In the genomic region with DNA sequence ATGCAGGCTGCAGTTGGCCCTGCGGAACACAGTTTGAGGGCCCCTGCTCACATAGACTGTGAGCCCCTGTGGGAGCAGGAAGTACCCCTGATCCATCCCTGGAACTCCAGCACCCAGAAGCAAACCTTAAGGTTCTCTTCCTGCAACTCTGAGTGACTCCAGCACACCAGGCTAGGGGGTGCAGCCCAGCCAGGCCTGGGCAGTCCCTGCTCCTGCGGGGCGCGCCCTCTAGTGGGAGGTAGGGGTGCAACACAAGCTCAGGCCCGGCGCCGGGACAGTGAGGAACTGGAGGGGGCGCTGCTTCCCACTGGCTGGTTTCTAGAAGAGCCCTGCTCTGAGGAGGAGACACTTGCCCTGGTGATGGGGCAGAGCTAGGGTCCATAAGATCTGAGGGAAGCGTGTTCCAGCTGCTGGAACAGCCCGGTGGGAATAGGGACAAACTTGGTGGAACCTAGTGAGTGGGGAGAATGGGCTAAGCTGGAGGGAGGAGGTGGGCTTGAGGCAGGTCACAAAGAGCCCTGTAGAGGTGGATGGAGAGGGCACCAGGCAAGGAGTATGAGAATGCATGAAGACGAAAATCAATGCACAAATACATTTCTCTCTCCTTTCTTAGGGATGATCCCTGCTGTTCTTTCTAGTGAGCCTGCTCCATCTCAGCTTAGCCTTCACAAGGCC, we compare ENCODE assay signal across 8 cellular contexts. TPM values are rescaled to one million over a fixed set of nuclear protein-coding genes. Genes with fewer than 3 reads are reported as not detected.
A peak's percentile ranks its signal among the peaks of the same experiment; 100 is the strongest.
DNase-seq lines count a peak whose midpoint lies in the region; ATAC-seq and FAIRE-seq lines count a peak whose summit lies in the region.

No MANE protein-coding gene starts in this region.

- peak in 1 of 2 donors; percentile 45 for ATAC-seq in naive thymus-derived CD8-positive, alpha-beta T cell
- ATAC-seq in GM19395 (IDR thresholded peaks at IDR 0.05; ENCODE audit: unreplicated experiment), result no peak

- peaks cover 8 to 30% (median 24%) of the 10 kb centered on the region in 3 donors for H3K36me3 Mint-ChIP-seq in naive thymus-derived CD8-positive, alpha-beta T cell

- H3K27me3 ChIP-seq in effector memory CD4-positive, alpha-beta T cell (replicated peaks; ENCODE audit: control insufficient read depth, insufficient read depth, low read length, poor library complexity, severe bottlenecking), result no peaks in the 10 kb centered on the region

- no peaks in the 10 kb centered on the region for H3K4me1 ChIP-seq in effector memory CD4-positive, alpha-beta T cell (ENCODE audit: control insufficient read depth, insufficient read depth, low read length, poor library complexity, severe bottlenecking)

- H3K4me3 Mint-ChIP-seq in naive thymus-derived CD8-positive, alpha-beta T cell, result no peak overlapping the region

- H3K27me3 Mint-ChIP-seq in naive thymus-derived CD8-positive, alpha-beta T cell, result no peaks in the 10 kb centered on the region

- no peak overlapping the region for H3K4me3 ChIP-seq in effector memory CD4-positive, alpha-beta T cell (ENCODE audit: insufficient read depth, low read depth, low read length, poor library complexity, severe bottlenecking)

- no peaks in the 10 kb centered on the region for H3K9me3 ChIP-seq in effector memory CD4-positive, alpha-beta T cell (ENCODE audit: control insufficient read depth, low read length)

- DNase-seq in 8988T, result peak; percentile 55
- peak; percentile 22 for DNase-seq in GM18507 (ENCODE audit: extremely low spot score, insufficient read length, low read depth)
- DNase-seq in NCI-H345 (lab: John Stamatoyannopoulos, UW), result peak; percentile 3
- DNase-seq in activated CD4-positive, alpha-beta T cell treated with anti-CD3 and anti-CD28 coated beads, Interleukin-2, amount 50 U/mL, for 1 hour, result peak; percentile 52
- DNase-seq in effector memory CD4-positive, alpha-beta T cell, result peak; percentile 18 to 27 (median 26)
- DNase-seq in naive thymus-derived CD8-positive, alpha-beta T cell, result peak; percentile 17 to 62 (median 34)
- DNase-seq in urothelium cell line (ENCODE audit: low spot score), result peak; percentile 66

- POLR2A ChIA-PET in naive thymus-derived CD8-positive, alpha-beta T cell (lab: Charles Lee), result no interaction called here

- no peak overlapping the region for H3K27ac ChIP-seq in effector memory CD4-positive, alpha-beta T cell (ENCODE audit: insufficient read depth, low read length, poor library complexity, severe bottlenecking)

- H3K4me1 Mint-ChIP-seq in naive thymus-derived CD8-positive, alpha-beta T cell, result peaks cover 13 to 30% (median 25%) of the 10 kb centered on the region in 4 donors

- FAIRE-seq in GM18507 (lab: Jason Lieb, UNC), result no peak
- no peak for FAIRE-seq in urothelium cell line (lab: Jason Lieb, UNC)

- no peaks in the 10 kb centered on the region for H3K36me3 ChIP-seq in effector memory CD4-positive, alpha-beta T cell (ENCODE audit: control insufficient read depth, insufficient read depth, low read length)

- peak overlapping the region in 1 of 10 donors; percentile 87 for H3K27ac Mint-ChIP-seq in naive thymus-derived CD8-positive, alpha-beta T cell

- no peaks in the 10 kb centered on the region for H3K9me3 Mint-ChIP-seq in naive thymus-derived CD8-positive, alpha-beta T cell

RNA-seq across cellular contexts. Expression of gene ZSCAN5A, which starts 5.0 kb away (rescaled TPM):
- 10 to 100 TPM; 12.3 to 12.4 TPM for total RNA-seq in naive thymus-derived CD8-positive, alpha-beta T cell
- 1 to 10 TPM; 7.4 to 8.9 (median 7.4) TPM for polyA plus RNA-seq in naive thymus-derived CD8-positive, alpha-beta T cell

RNA-seq across cellular contexts. Expression of gene EDDM13, which starts 37.1 kb away (rescaled TPM):
- not detected for total RNA-seq in naive thymus-derived CD8-positive, alpha-beta T cell
- polyA plus RNA-seq in naive thymus-derived CD8-positive, alpha-beta T cell, result 1 to 10 TPM in 2 of 3 donors, not detected in 1; 1.5 to 3.0 TPM

Comparison
In these comparisons a context has a peak if more than half of its experiments do, and no peak if none do; other contexts are left out.
1. DNase-seq: peak in every context shown above with its lines; median percentile 66 in urothelium cell line; 55 in 8988T; 52 in activated CD4-positive, alpha-beta T cell treated with anti-CD3 and anti-CD28 coated beads, Interleukin-2, amount 50 U/mL, for 1 hour; 34 in naive thymus-derived CD8-positive, alpha-beta T cell; 26 in effector memory CD4-positive, alpha-beta T cell; 22 in GM18507; 3 in NCI-H345.